ENCODE assay signal across 19 cellular contexts in the genomic region with DNA sequence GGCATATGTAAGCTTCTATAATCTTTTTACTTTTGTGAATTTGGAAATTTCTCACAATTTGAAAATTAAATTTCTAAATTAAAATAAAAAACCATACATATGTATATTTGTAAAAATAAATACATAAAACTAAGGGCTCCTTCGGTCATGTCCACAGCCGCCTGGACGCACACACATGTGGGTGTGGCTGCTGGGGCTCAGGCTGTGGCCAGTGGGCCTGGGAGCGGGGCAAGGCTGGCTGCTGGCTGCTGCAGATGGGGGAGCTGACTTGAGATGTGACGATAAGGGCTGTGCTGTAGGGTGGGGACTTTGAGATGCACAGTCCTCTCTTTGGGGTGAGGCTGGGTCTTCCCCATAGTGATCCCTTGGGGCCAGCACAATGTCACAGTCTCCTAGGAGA. TPM values are rescaled to one million over a fixed set of nuclear protein-coding genes. Genes with fewer than 3 reads are reported as not detected.
DNase-seq lines count a peak whose midpoint lies in the region; ATAC-seq and TF ChIP-seq lines count a peak whose summit lies in the region.
"Had no signal": no experiment of that assay in that cellular context is flagged by ENCODE, and none has a peak within 500 bp of the region (broad histone marks: within the 10 kb centered on the region; RNA-seq: fewer than 3 reads in every experiment).

No MANE protein-coding gene starts in this region.

- ATAC-seq in activated B cell treated with CpG ODN at 0.5 μM for 24 hours (ENCODE audit: low read depth), result peak; percentile 45
- ATAC-seq in esophagus mucosa, result peak; percentile 5
- ATAC-seq: Panc1 had no signal

- TF ChIP-seq CTCF in activated B cell treated with CpG ODN at 0.5 μM for 24 hours (IDR thresholded peaks at IDR 0.05), result no peak
- TF ChIP-seq CTCF in type B pancreatic cell (conservative IDR thresholded peaks at IDR 0.05), result no peak
- no peak for TF ChIP-seq CTCF in progenitor cell of endocrine pancreas (IDR thresholded peaks at IDR 0.05; ENCODE audit: unreplicated experiment)

- no peak overlapping the region for H3K4me3 Mint-ChIP-seq in activated T-cell treated with anti-CD3 and anti-CD28 coated beads, Interleukin-2, amount 50 U/mL, for 24 hours
- H3K4me3 Mint-ChIP-seq in activated B cell treated with CpG ODN at 0.5 μM for 24 hours (no peak overlapping the region), type B pancreatic cell (peak overlapping the region; percentile 77), progenitor cell of endocrine pancreas (ENCODE audit: low read depth) (no peak overlapping the region)

- H3K27ac Mint-ChIP-seq in activated T-cell treated with anti-CD3 and anti-CD28 coated beads, Interleukin-2, amount 50 U/mL, for 24 hours, result peak overlapping the region; percentile 57
- H3K27ac Mint-ChIP-seq in activated B cell treated with CpG ODN at 0.5 μM for 24 hours (peak overlapping the region; percentile 76), type B pancreatic cell (peak overlapping the region; percentile 99), progenitor cell of endocrine pancreas (no peak overlapping the region)

- DNase-seq in activated T-cell treated with anti-CD3 and anti-CD28 coated beads, Interleukin-2, amount 50 U/mL, for 24 hours, result no peak
- no peak for DNase-seq in activated T-cell treated with anti-CD3 and anti-CD28 coated beads for 4 hours
- DNase-seq in activated B cell treated with CpG ODN at 0.5 μM for 24 hours, result no peak
- DNase-seq in type B pancreatic cell (ENCODE audit: extremely low spot score, unreplicated experiment), result no peak
- no peak for DNase-seq in GOT3 (lab: John Stamatoyannopoulos, UW)
- DNase-seq in progenitor cell of endocrine pancreas (ENCODE audit: low spot score, unreplicated experiment), result no peak
- no peak for DNase-seq in foreskin melanocyte
- DNase-seq: 8988T; C1 segment of cervical spinal cord; CD8-positive, alpha-beta memory T cell; KG1; NCI-H1105; NCI-H2029 treated with DMSO at 0.1 percent for 48 hours; NCI-H226; NCI-H510A treated with DMSO at 0.1 percent for 48 hours; NCI-H748 treated with DMSO at 0.1 percent for 48 hours; NK-92 treated with Interleukin-12 subunit alpha and Interleukin-12 subunit beta, amount 100 ng/mL, for 24 hours had no signal

- no peaks in the 10 kb centered on the region for H3K9me3 Mint-ChIP-seq in activated T-cell treated with anti-CD3 and anti-CD28 coated beads, Interleukin-2, amount 50 U/mL, for 24 hours
- H3K9me3 Mint-ChIP-seq in activated B cell treated with CpG ODN at 0.5 μM for 24 hours (no peaks in the 10 kb centered on the region), type B pancreatic cell (no peaks in the 10 kb centered on the region), progenitor cell of endocrine pancreas (ENCODE audit: low read depth) (no peaks in the 10 kb centered on the region)
- H3K9me3 Mint-ChIP-seq: CD8-positive, alpha-beta memory T cell had no signal

- CTCF ChIA-PET in activated B cell treated with CpG ODN at 0.5 μM for 24 hours (lab: Charles Lee), result interaction anchor here (2.5 kb wide), 1 partner anchor 201 kb away, joined by 7 read pairs; a partner anchor contains a TSS

- POLR2A ChIA-PET in activated B cell treated with CpG ODN at 0.5 μM for 24 hours (lab: Charles Lee), result interaction anchor here (0.5 kb wide), 1 partner anchor 201 kb away, joined by 3 read pairs; no protein-coding TSS in a partner anchor

- peaks cover 51% of the 10 kb centered on the region for H3K4me1 Mint-ChIP-seq in activated T-cell treated with anti-CD3 and anti-CD28 coated beads, Interleukin-2, amount 50 U/mL, for 24 hours (ENCODE audit: low read depth)
- peaks cover 33% of the 10 kb centered on the region for H3K4me1 Mint-ChIP-seq in activated B cell treated with CpG ODN at 0.5 μM for 24 hours
- peaks cover 21% of the 10 kb centered on the region for H3K4me1 Mint-ChIP-seq in type B pancreatic cell (ENCODE audit: unreplicated experiment)
- H3K4me1 Mint-ChIP-seq in progenitor cell of endocrine pancreas (ENCODE audit: low read depth), result peaks cover 11% of the 10 kb centered on the region

- no peaks in the 10 kb centered on the region for H3K27me3 Mint-ChIP-seq in activated T-cell treated with anti-CD3 and anti-CD28 coated beads, Interleukin-2, amount 50 U/mL, for 24 hours
- no peaks in the 10 kb centered on the region for H3K27me3 Mint-ChIP-seq in activated B cell treated with CpG ODN at 0.5 μM for 24 hours
- no peaks in the 10 kb centered on the region for H3K27me3 Mint-ChIP-seq in type B pancreatic cell
- no peaks in the 10 kb centered on the region for H3K27me3 Mint-ChIP-seq in progenitor cell of endocrine pancreas
- H3K27me3 Mint-ChIP-seq: CD8-positive, alpha-beta memory T cell had no signal

- peaks cover 88% of the 10 kb centered on the region for H3K36me3 Mint-ChIP-seq in activated T-cell treated with anti-CD3 and anti-CD28 coated beads, Interleukin-2, amount 50 U/mL, for 24 hours (ENCODE audit: low read depth)
- H3K36me3 Mint-ChIP-seq in activated B cell treated with CpG ODN at 0.5 μM for 24 hours (ENCODE audit: low read depth) (peaks cover 73% of the 10 kb centered on the region), type B pancreatic cell (peaks cover 13% of the 10 kb centered on the region), progenitor cell of endocrine pancreas (ENCODE audit: insufficient read depth) (peaks cover 15% of the 10 kb centered on the region)

- intact Hi-C loops in activated B cell treated with CpG ODN at 0.5 μM for 24 hours (cut with micrococcal nuclease), result no loop called here

RNA-seq across cellular contexts. Expression of a gene that starts 4.8 kb away (rescaled TPM):
- total RNA-seq in activated B cell treated with CpG ODN at 0.5 μM for 24 hours (102 and 105 TPM in 2 replicates), esophagus mucosa (167 TPM), type B pancreatic cell (ENCODE audit: low replicate concordance) (126 and 174 TPM in 2 replicates), progenitor cell of endocrine pancreas (93.6 and 99.3 TPM in 2 replicates)

RNA-seq across cellular contexts. Expression of a gene that starts 5.1 kb away (rescaled TPM):
- 15.6 and 17.8 TPM in 2 replicates for total RNA-seq in activated B cell treated with CpG ODN at 0.5 μM for 24 hours
- total RNA-seq in esophagus mucosa, result 8.4 TPM
- total RNA-seq in type B pancreatic cell (ENCODE audit: low replicate concordance), result 17.7 and 27.5 TPM in 2 replicates
- 34.0 and 35.3 TPM in 2 replicates for total RNA-seq in progenitor cell of endocrine pancreas

RNA-seq across cellular contexts. Expression of a gene that starts 15.9 kb away (rescaled TPM):
- total RNA-seq in activated B cell treated with CpG ODN at 0.5 μM for 24 hours (17.4 and 18.9 TPM in 2 replicates), esophagus mucosa (17.7 TPM), type B pancreatic cell (ENCODE audit: low replicate concordance) (26.7 and 27.3 TPM in 2 replicates), progenitor cell of endocrine pancreas (27.5 and 27.6 TPM in 2 replicates)
